ENCODE assay signal across 20 cellular contexts in the genomic region with DNA sequence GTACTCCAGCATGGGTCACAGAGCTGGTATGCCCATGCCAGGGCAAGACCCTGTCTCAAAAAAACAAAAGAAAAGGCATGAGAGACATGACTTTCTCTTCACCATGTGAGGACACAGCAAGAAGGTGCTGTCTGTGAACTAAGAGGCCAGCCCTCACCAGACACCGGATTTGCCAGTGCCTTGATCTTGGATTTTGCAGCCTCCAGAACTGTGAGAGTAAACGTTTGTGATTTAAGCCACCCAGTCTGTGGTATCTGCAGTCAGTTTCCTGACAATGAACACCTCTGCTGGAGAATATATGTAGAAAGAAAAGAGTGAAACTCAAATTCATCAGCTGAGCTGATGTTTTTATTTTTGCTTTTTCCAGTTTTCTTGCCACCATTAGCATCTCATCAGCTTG.
DNase-seq lines count a peak whose midpoint lies in the region; ATAC-seq, FAIRE-seq and TF ChIP-seq lines count a peak whose summit lies in the region.
"Had no signal": no experiment of that assay in that cellular context is flagged by ENCODE, and none has a peak within 500 bp of the region (broad histone marks: within the 10 kb centered on the region; RNA-seq: fewer than 3 reads in every experiment).

No MANE protein-coding gene starts in this region.

- no peak overlapping the region for H3K9ac ChIP-seq in HepG2 (ENCODE audit: insufficient read depth, low read depth, low read length)
- H3K9ac ChIP-seq: BLaER1 treated with 17β-estradiol and CSF1 and Interleukin-3, amounts not matched to agents 10 nM and 100 nM had no signal

- TF ChIP-seq CTCF in HepG2 (CRISPR knock-in tag; IDR thresholded peaks at IDR 0.05) (no peak), thoracic aorta (IDR thresholded peaks at IDR 0.05) (no peak)

- no peaks in the 10 kb centered on the region for H3K9me3 Mint-ChIP-seq in activated CD8-positive, alpha-beta memory T cell treated with anti-CD3 and anti-CD28 coated beads, Interleukin-2, amount 10 ng/mL, durations not matched to agents 7 days and 5 days (ENCODE audit: low read depth)
- H3K9me3 Mint-ChIP-seq in activated T-helper 2 cell treated with anti-CD3 and anti-CD28 coated beads, Interferon-gamma antibody, Interleukin-2, Interleukin-4, amounts not matched to agents 10 μg/mL and 5 μg/mL and 100 μg/mL, durations not matched to agents 14 hours and 24 hours and 36 hours = no peaks in the 10 kb centered on the region
- H3K9me3 Mint-ChIP-seq: CD4-positive, alpha-beta T cell; GM23338; H9 had no signal

- in situ Hi-C loops in HepG2 (cut with HindIII; ENCODE audit: extremely low pct_ligation_motif_present, low pct_unique_long_range_greater_than_20kb) = no loop called here

- H3K36me3 Mint-ChIP-seq in activated CD8-positive, alpha-beta memory T cell treated with anti-CD3 and anti-CD28 coated beads, Interleukin-2, amount 10 ng/mL, durations not matched to agents 7 days and 5 days = no peaks in the 10 kb centered on the region
- no peaks in the 10 kb centered on the region for H3K36me3 Mint-ChIP-seq in activated T-helper 2 cell treated with anti-CD3 and anti-CD28 coated beads, Interferon-gamma antibody, Interleukin-2, Interleukin-4, amounts not matched to agents 10 μg/mL and 5 μg/mL and 100 μg/mL, durations not matched to agents 14 hours and 24 hours and 36 hours (ENCODE audit: low read depth)

- no peak for TF ChIP-seq POLR2A in HepG2 (IDR thresholded peaks at IDR 0.05; ENCODE audit: insufficient read depth in 1 of 2, low read depth in 2 of 2, low read length in 2 of 2)

- intact Hi-C loops in HepG2 (cut with micrococcal nuclease; ENCODE audit: unreplicated experiment) = loop anchor here (10.0 kb wide), 1 partner anchor 120 kb away; no protein-coding TSS in a partner anchor
- intact Hi-C loops in activated T-helper 2 cell treated with anti-CD3 and anti-CD28 coated beads, Interferon-gamma antibody, Interleukin-2, Interleukin-4, amounts not matched to agents 10 μg/mL and 5 μg/mL and 100 μg/mL, durations not matched to agents 14 hours and 24 hours and 36 hours (cut with micrococcal nuclease) = no loop called here

- BruUV-seq in HepG2 (replicated peaks; lab: Mats Ljungman, UMichigan) = no TSS peak

- H3K27ac ChIP-seq in HepG2 (ENCODE audit: extremely low read length, insufficient read depth, low read length) (no peak overlapping the region), thoracic aorta (peak overlapping the region; percentile 76 to 95)
- H3K27ac ChIP-seq: 22Rv1; BLaER1 treated with 17β-estradiol and CSF1 and Interleukin-3, amounts not matched to agents 10 nM and 100 nM had no signal

- no peak overlapping the region for H3K4me3 Mint-ChIP-seq in activated CD8-positive, alpha-beta memory T cell treated with anti-CD3 and anti-CD28 coated beads, Interleukin-2, amount 10 ng/mL, durations not matched to agents 7 days and 5 days
- H3K4me3 Mint-ChIP-seq in activated T-helper 2 cell treated with anti-CD3 and anti-CD28 coated beads, Interferon-gamma antibody, Interleukin-2, Interleukin-4, amounts not matched to agents 10 μg/mL and 5 μg/mL and 100 μg/mL, durations not matched to agents 14 hours and 24 hours and 36 hours (ENCODE audit: low read depth) = no peak overlapping the region
- H3K4me3 Mint-ChIP-seq: CD4-positive, alpha-beta T cell; GM23338; H9 had no signal

- DNase-seq in activated CD8-positive, alpha-beta memory T cell treated with anti-CD3 and anti-CD28 coated beads for 24 hours = peak; percentile 43
- DNase-seq in activated CD8-positive, alpha-beta memory T cell treated with anti-CD3 and anti-CD28 coated beads, Interleukin-2, amount 10 ng/mL, durations not matched to agents 7 days and 5 days = no peak
- DNase-seq in HepG2 (ENCODE audit: low spot score) (no peak), thoracic aorta (ENCODE audit: low spot score) (no peak), globus pallidus (ENCODE audit: low spot score) (no peak)
- no peak for DNase-seq in activated T-helper 2 cell treated with anti-CD3 and anti-CD28 coated beads, Interferon-gamma antibody, Interleukin-2, Interleukin-4, amounts not matched to agents 10 μg/mL and 5 μg/mL and 100 μg/mL, durations not matched to agents 14 hours and 24 hours and 36 hours (ENCODE audit: low spot score)
- DNase-seq: AML-193; Calu3; CD4-positive, alpha-beta T cell; DMS79 treated with DMSO at 0.1 percent for 48 hours; EL; H9 had no signal

- no peak overlapping the region for H3K4me2 ChIP-seq in HepG2 (ENCODE audit: low read depth, low read length)
- H3K4me2 ChIP-seq: GM23338 had no signal

- no peak for TF ChIP-seq RAD21 in HepG2 (CRISPR knock-in tag; IDR thresholded peaks at IDR 0.05)

- peak overlapping the region; percentile 0 for H2AFZ ChIP-seq in HepG2 (ENCODE audit: low read length)
- H2AFZ ChIP-seq: GM23338 had no signal

- no peaks in the 10 kb centered on the region for H4K20me1 ChIP-seq in HepG2 (ENCODE audit: insufficient read depth, low read length)

- no peak overlapping the region for H3K27ac Mint-ChIP-seq in activated CD8-positive, alpha-beta memory T cell treated with anti-CD3 and anti-CD28 coated beads, Interleukin-2, amount 10 ng/mL, durations not matched to agents 7 days and 5 days
- no peak overlapping the region for H3K27ac Mint-ChIP-seq in activated T-helper 2 cell treated with anti-CD3 and anti-CD28 coated beads, Interferon-gamma antibody, Interleukin-2, Interleukin-4, amounts not matched to agents 10 μg/mL and 5 μg/mL and 100 μg/mL, durations not matched to agents 14 hours and 24 hours and 36 hours
- H3K27ac Mint-ChIP-seq: CD4-positive, alpha-beta T cell; GM23338; H9 had no signal

- no peaks in the 10 kb centered on the region for H3K36me3 ChIP-seq in HepG2 (replicated peaks in 1 of 2; ENCODE audit: control insufficient read depth in 1 of 2, insufficient read depth in 2 of 2, low read length in 2 of 2)
- H3K36me3 ChIP-seq in thoracic aorta = no peaks in the 10 kb centered on the region
- H3K36me3 ChIP-seq: BLaER1 treated with 17β-estradiol and CSF1 and Interleukin-3, amounts not matched to agents 10 nM and 100 nM had no signal

- CTCF ChIA-PET in activated CD8-positive, alpha-beta memory T cell treated with anti-CD3 and anti-CD28 coated beads, Interleukin-2, amount 10 ng/mL, durations not matched to agents 7 days and 5 days (lab: Charles Lee) = no interaction called here
- CTCF ChIA-PET in HepG2 (lab: Yijun Ruan, JAX; ENCODE audit: low intra/inter-chr PET ratio, low total read pairs) = no interaction called here

- H3K27me3 Mint-ChIP-seq in activated CD8-positive, alpha-beta memory T cell treated with anti-CD3 and anti-CD28 coated beads, Interleukin-2, amount 10 ng/mL, durations not matched to agents 7 days and 5 days = peaks cover 17% of the 10 kb centered on the region
- peaks cover 10% of the 10 kb centered on the region for H3K27me3 Mint-ChIP-seq in activated T-helper 2 cell treated with anti-CD3 and anti-CD28 coated beads, Interferon-gamma antibody, Interleukin-2, Interleukin-4, amounts not matched to agents 10 μg/mL and 5 μg/mL and 100 μg/mL, durations not matched to agents 14 hours and 24 hours and 36 hours (ENCODE audit: low read depth)
- H3K27me3 Mint-ChIP-seq: CD4-positive, alpha-beta T cell had no signal

- FAIRE-seq in HepG2 (lab: Jason Lieb, UNC) = no peak
- FAIRE-seq: G401.6, GM12891, HTR-8/SVneo, K562 had no signal

- H3K4me1 ChIP-seq in HepG2 (ENCODE audit: insufficient read depth, low read length) (peaks cover 91% of the 10 kb centered on the region), thoracic aorta (ENCODE audit: control insufficient read depth in 1 of 2, low read depth in 2 of 2) (peaks cover 23 to 80% of the 10 kb centered on the region in 2 donors)

- H3K9me3 ChIP-seq in HepG2 (ENCODE audit: low read length) = no peaks in the 10 kb centered on the region
- no peaks in the 10 kb centered on the region for H3K9me3 ChIP-seq in thoracic aorta

- H3K27me3 ChIP-seq in HepG2 (ENCODE audit: control insufficient read depth in 1 of 2, insufficient read depth in 2 of 2, low read length in 2 of 2) (no peaks in the 10 kb centered on the region), thoracic aorta (replicated peaks; ENCODE audit: insufficient read depth) (no peaks in the 10 kb centered on the region)

- no peak for ATAC-seq in activated CD8-positive, alpha-beta memory T cell treated with anti-CD3 and anti-CD28 coated beads, Interleukin-2, amount 10 ng/mL, durations not matched to agents 7 days and 5 days
- no peak for ATAC-seq in HepG2
- ATAC-seq in thoracic aorta (ENCODE audit: insufficient number of reproducible peaks, low FRiP score, low read depth) = no peak
- ATAC-seq in HG03196 (IDR thresholded peaks at IDR 0.05; ENCODE audit: unreplicated experiment) = no peak
- ATAC-seq: GM23338, K562 had no signal

- no peaks in the 10 kb centered on the region for H3K79me2 ChIP-seq in HepG2 (ENCODE audit: insufficient read depth, low read length)

- POLR2A ChIA-PET in HepG2 (lab: Yijun Ruan, JAX) = no interaction called here

- H3K4me1 Mint-ChIP-seq in activated CD8-positive, alpha-beta memory T cell treated with anti-CD3 and anti-CD28 coated beads, Interleukin-2, amount 10 ng/mL, durations not matched to agents 7 days and 5 days = no peaks in the 10 kb centered on the region
- H3K4me1 Mint-ChIP-seq in activated T-helper 2 cell treated with anti-CD3 and anti-CD28 coated beads, Interferon-gamma antibody, Interleukin-2, Interleukin-4, amounts not matched to agents 10 μg/mL and 5 μg/mL and 100 μg/mL, durations not matched to agents 14 hours and 24 hours and 36 hours (ENCODE audit: low read depth) = peaks cover 4% of the 10 kb centered on the region

- TF ChIP-seq EP300 in HepG2 (IDR thresholded peaks at IDR 0.05; ENCODE audit: low read depth in 2 of 2, low read length in 2 of 2) (no peak), HepG2 (CRISPR knock-in tag; IDR thresholded peaks at IDR 0.05; ENCODE audit: borderline replicate concordance) (no peak)

- 57% methylated on average over 2 of the region's 2 CpGs for WGBS in HepG2 (ENCODE audit: low lambda C conversion rate)

- no peak overlapping the region for H3K4me3 ChIP-seq in HepG2 (replicated peaks in 1 of 3; ENCODE audit: insufficient read depth in 1 of 3, low read depth in 2 of 3, low read length in 3 of 3)
- no peak overlapping the region for H3K4me3 ChIP-seq in thoracic aorta
- H3K4me3 ChIP-seq: BLaER1 treated with 17β-estradiol and CSF1 and Interleukin-3, amounts not matched to agents 10 nM and 100 nM; GM23338; K562 had no signal

TF ChIP-seq in HepG2, 621 proteins besides CTCF, POLR2A, EP300 and RAD21:
- no peak for TF ChIP-seq RFX3 (CRISPR knock-in tag; IDR thresholded peaks at IDR 0.05)
- no peak for TF ChIP-seq MLLT10 (CRISPR knock-in tag; IDR thresholded peaks at IDR 0.05)
- no peak for TF ChIP-seq KLF12 (CRISPR knock-in tag; IDR thresholded peaks at IDR 0.05; ENCODE audit: borderline replicate concordance)
- TF ChIP-seq ZNF564 (CRISPR knock-in tag; IDR thresholded peaks at IDR 0.05) = peak; percentile 99
